Comparison of ENCODE assay signal across 8 cellular contexts in the genomic region with DNA sequence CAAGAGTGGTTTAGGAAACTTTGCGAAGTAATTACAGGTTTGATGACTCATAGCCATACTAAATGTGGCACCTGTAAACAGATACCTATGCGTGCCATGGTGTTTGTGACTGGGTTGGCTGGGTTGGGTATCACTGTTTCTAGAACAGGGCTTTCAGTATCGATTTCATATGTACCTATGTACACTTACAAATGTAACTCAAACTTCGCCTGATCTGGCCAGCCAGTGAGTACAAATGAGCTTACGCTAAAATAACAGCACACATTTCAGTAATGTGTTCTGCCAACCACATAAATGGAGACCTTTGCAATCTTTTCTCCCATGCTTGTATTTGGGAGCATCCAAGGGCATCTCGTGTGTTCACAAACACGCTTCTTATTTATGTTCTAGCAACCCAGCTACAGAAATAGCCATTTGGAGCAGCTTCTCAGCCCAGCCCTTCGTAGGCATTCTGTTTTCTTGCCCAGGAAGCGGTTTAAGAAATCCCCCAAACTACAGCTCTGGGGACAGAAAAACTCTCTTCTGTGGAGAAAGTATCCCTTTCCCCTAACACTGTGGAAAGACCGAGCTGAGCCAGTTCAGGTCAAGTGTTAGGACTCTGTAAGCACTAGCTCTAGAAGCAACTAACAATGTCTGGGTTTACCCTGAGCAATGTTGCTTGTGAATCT.
A peak's percentile ranks its signal among the peaks of the same experiment; 100 is the strongest.
DNase-seq lines count a peak whose midpoint lies in the region; ATAC-seq, FAIRE-seq and TF ChIP-seq lines count a peak whose summit lies in the region.

No MANE protein-coding gene starts in this region.

- DNase-seq in GM06990 (ENCODE audit: extremely low read depth, insufficient read length), result peak; percentile 73
- peak; percentile 98 for DNase-seq in MM.1S
- DNase-seq in activated T-helper 9 cell treated with anti-CD3 and anti-CD28 coated beads, Interleukin-2, amount 50 U/mL, for 16 hours (ENCODE audit: low read depth), result peak; percentile 54
- DNase-seq in stimulated activated CD4-positive, alpha-beta T cell treated with anti-CD3 and anti-CD28 coated beads, Interleukin-15, amount 100 ng/mL, for 48 hours (ENCODE audit: low read depth in 2 of 2), result peak; percentile 40 to 56
- DNase-seq in D721Med (ENCODE audit: insufficient read length, low spot score), result no peak
- DNase-seq in NCI-H524 treated with DMSO at 0.1 percent for 48 hours (lab: John Stamatoyannopoulos, UW), result no peak
- no peak for DNase-seq in 8988T

- no peaks in the 10 kb centered on the region for H4K20me1 ChIP-seq in MM.1S (ENCODE audit: insufficient read depth, low read length)

- H3F3A ChIP-seq in MM.1S (ENCODE audit: insufficient read depth, low read length), result peaks cover 24% of the 10 kb centered on the region

- peak; percentile 95 for ATAC-seq in GM21576 (IDR thresholded peaks at IDR 0.05; ENCODE audit: unreplicated experiment)

- peak overlapping the region; percentile 16; the same call in 1 of the 2 replicates for H3K4me3 ChIP-seq in GM06990 (replicated peaks; ENCODE audit: low read depth, low read length)
- H3K4me3 ChIP-seq in MM.1S (ENCODE audit: low read length), result peak overlapping the region; percentile 57

- H3K9ac ChIP-seq in MM.1S (ENCODE audit: low read length), result peak overlapping the region; percentile 97

- H3K27ac ChIP-seq in MM.1S (ENCODE audit: low read length), result peak overlapping the region; percentile 100

- no peaks in the 10 kb centered on the region for H3K79me2 ChIP-seq in MM.1S (ENCODE audit: low read length)

- TF ChIP-seq CTCF in GM06990 (IDR thresholded peaks at IDR 0.05; ENCODE audit: insufficient read depth, low read length, poor library complexity, severe bottlenecking) (no peak), MM.1S (IDR thresholded peaks at IDR 0.05; ENCODE audit: low read length) (no peak), D721Med (IDR thresholded peaks at IDR 0.05; ENCODE audit: insufficient read depth, missing control alignments) (no peak)

- H3K36me3 ChIP-seq in GM06990 (ENCODE audit: control insufficient read depth, insufficient read depth, low read length) (no peaks in the 10 kb centered on the region), MM.1S (replicated peaks; ENCODE audit: insufficient read depth, low read length) (no peaks in the 10 kb centered on the region)

- H2AFZ ChIP-seq in MM.1S (ENCODE audit: low read length), result peak overlapping the region; percentile 64

- FAIRE-seq in D721Med (lab: Jason Lieb, UNC), result no peak

- H3K4me1 ChIP-seq in MM.1S (ENCODE audit: low read length), result peaks cover 48% of the 10 kb centered on the region

- H3K27me3 ChIP-seq in GM06990 (replicated peaks; ENCODE audit: control insufficient read depth, insufficient read depth, low read length) (no peaks in the 10 kb centered on the region), MM.1S (replicated peaks; ENCODE audit: insufficient read depth, low read length) (no peaks in the 10 kb centered on the region)

- no peaks in the 10 kb centered on the region for H3K9me3 ChIP-seq in MM.1S (replicated peaks; ENCODE audit: insufficient read depth, low read length)

- H3K9me2 ChIP-seq in MM.1S (replicated peaks; ENCODE audit: insufficient read depth, low read length), result no peaks in the 10 kb centered on the region

- H3K4me2 ChIP-seq in MM.1S (ENCODE audit: low read depth, low read length), result peak overlapping the region; percentile 99

Comparison
In these comparisons a context has a peak if more than half of its experiments do, and no peak if none do; other contexts are left out.
1. DNase-seq: peak in GM06990 (single experiment), MM.1S (single experiment), activated T-helper 9 cell treated with anti-CD3 and anti-CD28 coated beads, Interleukin-2, amount 50 U/mL, for 16 hours (single experiment) and stimulated activated CD4-positive, alpha-beta T cell treated with anti-CD3 and anti-CD28 coated beads, Interleukin-15, amount 100 ng/mL, for 48 hours (2 of 2); none in D721Med (single experiment), NCI-H524 treated with DMSO at 0.1 percent for 48 hours (single experiment) and 8988T (single experiment).